9 cellular contexts compared by ENCODE assay signal in genomic region chrX:150772150-150772970, GRCh38.
DNase-seq lines count a peak whose midpoint lies in the region; ATAC-seq and TF ChIP-seq lines count a peak whose summit lies in the region.
"Had no signal": no experiment of that assay in that cellular context is flagged by ENCODE, and none has a peak within 500 bp of the region (broad histone marks: within the 10 kb centered on the region; RNA-seq: fewer than 3 reads in every experiment).

No MANE protein-coding gene starts in this region.

- no peaks in the 10 kb centered on the region for H3K4me1 Mint-ChIP-seq in Calu3 (ENCODE audit: low read depth, unreplicated experiment)

- H3K4me3 ChIP-seq in Karpas-422 (ENCODE audit: low read length) (no peak overlapping the region), trophoblast cell (ENCODE audit: low read depth, low read length) (no peak overlapping the region), upper lobe of right lung (no peak overlapping the region)

- H2BK12ac ChIP-seq in trophoblast cell (ENCODE audit: low read length): no peak overlapping the region

- H3K4me2 ChIP-seq in Karpas-422 (ENCODE audit: low read depth, low read length, poor library complexity, severe bottlenecking) (no peak overlapping the region), trophoblast cell (ENCODE audit: low read length) (no peak overlapping the region)

- H3K36me3 ChIP-seq in Karpas-422 (ENCODE audit: insufficient read depth, low read length): no peaks in the 10 kb centered on the region
- peaks cover 1 to 7% of the 10 kb centered on the region in 2 experiments for H3K36me3 ChIP-seq in trophoblast cell (ENCODE audit: control insufficient read depth in 1 of 2, insufficient read depth in 2 of 2, low read length in 2 of 2)
- H3K36me3 ChIP-seq in upper lobe of right lung: no peaks in the 10 kb centered on the region

- CTCF ChIA-PET in Calu3 (lab: Charles Lee): interaction anchor here (0.6 to 1.8 kb wide), 8 partner anchors 12 to 312 kb away, joined by 3 to 29 read pairs (median 3); partner anchors contain the start of gene HMGB3

- H3K4me1 ChIP-seq in Karpas-422 (ENCODE audit: low read length) (no peaks in the 10 kb centered on the region), trophoblast cell (ENCODE audit: control insufficient read depth in 1 of 2, insufficient read depth in 2 of 2, low read length in 2 of 2) (peaks cover 0 to 5% of the 10 kb centered on the region in 2 experiments), upper lobe of right lung (no peaks in the 10 kb centered on the region)

- DNase-seq in Calu3: peak; percentile 85
- peak; percentile 91 for DNase-seq in Karpas-422
- DNase-seq in RPMI8226: peak; percentile 69
- DNase-seq in activated effector memory CD4-positive, alpha-beta T cell treated with Interleukin-2 at 50 U/mL for 16 hours: peak; percentile 47
- peak; percentile 64 for DNase-seq in germinal center (ENCODE audit: low spot score)
- DNase-seq in trophoblast cell: peak; percentile 44 to 79
- peak; percentile 86 for DNase-seq in upper lobe of right lung

- H3K9ac ChIP-seq in Karpas-422 (ENCODE audit: low read length) (no peak overlapping the region), trophoblast cell (ENCODE audit: low read length) (no peak overlapping the region)

- H3K4me3 Mint-ChIP-seq in Calu3 (ENCODE audit: low read depth, unreplicated experiment): no peak overlapping the region
- H3K4me3 Mint-ChIP-seq: T-helper 1 cell treated with Interleukin-12 subunit alpha and Interleukin-12 subunit beta and Interleukin-4 antibody, amounts not matched to agents 30 μg/mL and 1 μg/mL, for 36 hours had no signal

- no peaks in the 10 kb centered on the region for H3K9me3 Mint-ChIP-seq in Calu3 (ENCODE audit: low read depth, unreplicated experiment)
- H3K9me3 Mint-ChIP-seq: T-helper 1 cell treated with Interleukin-12 subunit alpha and Interleukin-12 subunit beta and Interleukin-4 antibody, amounts not matched to agents 30 μg/mL and 1 μg/mL, for 36 hours had no signal

- peaks cover 5% of the 10 kb centered on the region for H3K36me3 Mint-ChIP-seq in Calu3 (ENCODE audit: insufficient read depth, unreplicated experiment)

- H3K79me2 ChIP-seq in Karpas-422 (ENCODE audit: low read length) (no peaks in the 10 kb centered on the region), trophoblast cell (ENCODE audit: control insufficient read depth, insufficient read depth, low read length, poor library complexity) (no peaks in the 10 kb centered on the region)

- H3K9me3 ChIP-seq in Karpas-422 (ENCODE audit: low read length) (no peaks in the 10 kb centered on the region), trophoblast cell (ENCODE audit: insufficient read depth, low read depth, low read length) (no peaks in the 10 kb centered on the region), upper lobe of right lung (no peaks in the 10 kb centered on the region)

- no peak overlapping the region for H2BK120ac ChIP-seq in trophoblast cell (ENCODE audit: insufficient read depth, low read length, poor library complexity)

- TF ChIP-seq CTCF in Calu3 (IDR thresholded peaks at IDR 0.05; ENCODE audit: unreplicated experiment) (peak; percentile 89), upper lobe of right lung (IDR thresholded peaks at IDR 0.05) (peak; percentile 72)

- intact Hi-C loops in Calu3 (cut with micrococcal nuclease; ENCODE audit: unreplicated experiment) (loop anchor here (1.0 to 10.0 kb wide), 2 partner anchors 212 to 310 kb away; partner anchors contain the start of gene HMGB3), upper lobe of right lung (cut with DNase I) (loop anchor here (10.0 kb wide), 1 partner anchor 312 kb away; no protein-coding TSS in a partner anchor)

- no peak overlapping the region for H3K27ac Mint-ChIP-seq in Calu3 (ENCODE audit: unreplicated experiment)
- H3K27ac Mint-ChIP-seq: T-helper 1 cell treated with Interleukin-12 subunit alpha and Interleukin-12 subunit beta and Interleukin-4 antibody, amounts not matched to agents 30 μg/mL and 1 μg/mL, for 36 hours had no signal

- peak; percentile 95 for ATAC-seq in GM21390 (IDR thresholded peaks at IDR 0.05; ENCODE audit: unreplicated experiment)
- peak; percentile 94 for ATAC-seq in upper lobe of right lung

- H2BK5ac ChIP-seq in trophoblast cell (ENCODE audit: low read depth, low read length, poor library complexity): no peak overlapping the region

- no CpG with 5 or more reads among the region's 26 CpGs for WGBS in trophoblast cell (ENCODE audit: extremely low coverage, insufficient coverage, insufficient read length)

- no peak overlapping the region for H2AFZ ChIP-seq in Karpas-422 (ENCODE audit: low read length)
- no peak overlapping the region for H2AFZ ChIP-seq in trophoblast cell (ENCODE audit: insufficient read depth, low read length, poor library complexity)

- no peak overlapping the region for H3K18ac ChIP-seq in trophoblast cell (ENCODE audit: low read length)

- no peak overlapping the region for H2AK5ac ChIP-seq in trophoblast cell (ENCODE audit: low read length)

- H4K8ac ChIP-seq in trophoblast cell (ENCODE audit: low read depth, low read length): no peak overlapping the region

- no peak overlapping the region for H3K23ac ChIP-seq in trophoblast cell (ENCODE audit: low read length)

- BruUV-seq in Calu3 (replicated peaks; lab: Mats Ljungman, UMichigan): no TSS peak

- H4K20me1 ChIP-seq in Karpas-422 (ENCODE audit: insufficient read depth, low read depth, low read length): no peaks in the 10 kb centered on the region

- H4K91ac ChIP-seq in trophoblast cell (ENCODE audit: low read depth, low read length): no peak overlapping the region

- no peaks in the 10 kb centered on the region for H3K27me3 Mint-ChIP-seq in Calu3 (ENCODE audit: unreplicated experiment)

- H3K27ac ChIP-seq in Karpas-422 (ENCODE audit: low read length) (no peak overlapping the region), trophoblast cell (ENCODE audit: low read depth, low read length) (no peak overlapping the region), upper lobe of right lung (no peak overlapping the region)

- no peak overlapping the region for H3K4ac ChIP-seq in trophoblast cell (ENCODE audit: low read depth, low read length)

- no peak overlapping the region for H4K12ac ChIP-seq in trophoblast cell (ENCODE audit: low read depth, low read length)

- H3K27me3 ChIP-seq in Karpas-422 (ENCODE audit: low read length): no peaks in the 10 kb centered on the region
- no peaks in the 10 kb centered on the region for H3K27me3 ChIP-seq in trophoblast cell (ENCODE audit: insufficient read depth, low read length)
- H3K27me3 ChIP-seq in upper lobe of right lung: no peaks in the 10 kb centered on the region

- no peaks in the 10 kb centered on the region for H3K79me1 ChIP-seq in trophoblast cell (ENCODE audit: low read length)

- no peak overlapping the region for H3K14ac ChIP-seq in trophoblast cell (ENCODE audit: low read length)

- H3K9me2 ChIP-seq in Karpas-422 (replicated peaks; ENCODE audit: insufficient read depth, low read length): no peaks in the 10 kb centered on the region
